40 cellular contexts compared by ENCODE assay signal in the genomic region with DNA sequence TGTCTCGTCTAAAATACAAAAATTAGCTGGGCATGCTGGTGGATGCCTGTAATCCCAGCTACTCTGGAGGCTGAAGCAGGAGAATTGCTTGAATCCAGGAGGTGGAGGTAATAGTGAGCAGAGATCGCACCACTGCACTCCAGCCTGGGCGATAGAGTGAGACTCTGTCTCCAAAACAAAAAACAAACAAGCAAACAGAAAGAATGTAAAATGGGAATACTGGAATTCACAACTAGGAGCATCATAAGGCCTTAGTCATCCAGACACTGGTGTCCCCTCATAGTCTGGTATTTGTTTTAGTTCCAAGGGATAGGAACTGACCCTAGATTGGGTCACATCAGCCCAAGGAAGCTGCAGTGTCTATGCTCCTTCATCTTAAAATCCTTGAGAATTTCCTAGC.
"Had no signal": no experiment of that assay in that cellular context is flagged by ENCODE, and none has a peak within 500 bp of the region (broad histone marks: within the 10 kb centered on the region; RNA-seq: fewer than 3 reads in every experiment).

No MANE protein-coding gene starts in this region.

- H3K4me1 Mint-ChIP-seq: activated naive CD4-positive, alpha-beta T cell treated with anti-CD3 and anti-CD28 coated beads, Interleukin-2, amount 10 ng/mL, durations not matched to agents 7 days and 5 days; activated naive CD4-positive, alpha-beta T cell treated with anti-CD3 and anti-CD28 coated beads, Interleukin-2, amount 50 U/mL, for 24 hours; activated naive CD8-positive, alpha-beta T cell treated with anti-CD3 and anti-CD28 coated beads for 36 hours; activated naive CD8-positive, alpha-beta T cell treated with anti-CD3 and anti-CD28 coated beads, Interleukin-2, amount 10 ng/mL, durations not matched to agents 7 days and 5 days; activated naive CD8-positive, alpha-beta T cell treated with anti-CD3 and anti-CD28 coated beads, Interleukin-2, amount 50 U/mL, for 24 hours; activated T-helper 17 cell treated with anti-CD3 and anti-CD28 coated beads, Interleukin-2, amount 50 U/mL, for 72 hours; brain; central memory CD8-positive, alpha-beta T cell had no signal

- H3K4me1 ChIP-seq: adrenal gland, ascending aorta, body of pancreas, breast epithelium had no signal

- H3K36me3 ChIP-seq: adrenal gland, ascending aorta, brain microvascular endothelial cell, breast epithelium, cardiac muscle cell had no signal

- H3K9me3 ChIP-seq: adrenal gland, ascending aorta, body of pancreas, breast epithelium had no signal

- H3K4me3 ChIP-seq: adrenal gland, ascending aorta, body of pancreas, breast epithelium, cardiac muscle cell had no signal

- H3K9me3 Mint-ChIP-seq: activated naive CD8-positive, alpha-beta T cell treated with anti-CD3 and anti-CD28 coated beads for 36 hours; activated naive CD8-positive, alpha-beta T cell treated with anti-CD3 and anti-CD28 coated beads, Interleukin-2, amount 10 ng/mL, durations not matched to agents 7 days and 5 days; brain had no signal

- DNase-seq: activated effector memory CD4-positive, alpha-beta T cell treated with anti-CD3 and anti-CD28 coated beads, Interleukin-2, amount 50 U/mL, for 16 hours; activated effector memory CD4-positive, alpha-beta T cell treated with Interleukin-2 at 50 U/mL for 16 hours; activated gamma-delta T cell; activated gamma-delta T cell treated with Interleukin-2 at 50 U/mL for 16 hours; activated naive CD4-positive, alpha-beta T cell; activated naive CD4-positive, alpha-beta T cell treated with anti-CD3 and anti-CD28 coated beads for 36 hours; activated naive CD4-positive, alpha-beta T cell treated with anti-CD3 and anti-CD28 coated beads, Interleukin-2, amount 10 ng/mL, durations not matched to agents 7 days and 5 days; activated naive CD4-positive, alpha-beta T cell treated with anti-CD3 and anti-CD28 coated beads, Interleukin-2, amount 50 U/mL, for 16 hours; activated naive CD4-positive, alpha-beta T cell treated with Interleukin-2 at 50 U/mL for 16 hours; activated naive CD8-positive, alpha-beta T cell treated with anti-CD3 and anti-CD28 coated beads for 36 hours; activated naive CD8-positive, alpha-beta T cell treated with anti-CD3 and anti-CD28 coated beads, Interleukin-2, amount 10 ng/mL, durations not matched to agents 7 days and 5 days; activated naive CD8-positive, alpha-beta T cell treated with anti-CD3 and anti-CD28 coated beads, Interleukin-2, amount 50 U/mL, for 24 hours; activated T-cell treated with anti-CD3 and anti-CD28 coated beads, Interleukin-2, amount 50 U/mL, for 1 hour; activated T-cell treated with anti-CD3 and anti-CD28 coated beads, Interleukin-2, amount 50 U/mL, for 24 hours; activated T-cell treated with anti-CD3 and anti-CD28 coated beads, Interleukin-2, amount 50 U/mL, for 4 hours; activated T-cell treated with anti-CD3 and anti-CD28 coated beads, Interleukin-2, amount 50 U/mL, for 48 hours; activated T-cell treated with anti-CD3 and anti-CD28 coated beads, Interleukin-2, amount 50 U/mL, for 72 hours; adrenal gland; amniotic stem cell; amygdala; anterior cingulate cortex; aorta; body of pancreas; brain microvascular endothelial cell; caudate nucleus; central memory CD4-positive, alpha-beta T cell; cerebellar nuclear complex had no signal

- H3K4me3 Mint-ChIP-seq: activated naive CD4-positive, alpha-beta T cell treated with anti-CD3 and anti-CD28 coated beads for 36 hours; activated naive CD4-positive, alpha-beta T cell treated with anti-CD3 and anti-CD28 coated beads, Interleukin-2, amount 10 ng/mL, durations not matched to agents 7 days and 5 days; activated naive CD4-positive, alpha-beta T cell treated with anti-CD3 and anti-CD28 coated beads, Interleukin-2, amount 50 U/mL, for 24 hours; activated naive CD8-positive, alpha-beta T cell; activated naive CD8-positive, alpha-beta T cell treated with anti-CD3 and anti-CD28 coated beads for 36 hours; activated naive CD8-positive, alpha-beta T cell treated with anti-CD3 and anti-CD28 coated beads, Interleukin-2, amount 10 ng/mL, durations not matched to agents 7 days and 5 days; activated naive CD8-positive, alpha-beta T cell treated with anti-CD3 and anti-CD28 coated beads, Interleukin-2, amount 50 U/mL, for 24 hours; activated T-cell treated with anti-CD3 and anti-CD28 coated beads, Interleukin-2, amount 50 U/mL, for 24 hours; activated T-cell treated with anti-CD3 and anti-CD28 coated beads, Interleukin-2, amount 50 U/mL, for 4 hours; activated T-cell treated with anti-CD3 and anti-CD28 coated beads, Interleukin-2, amount 50 U/mL, for 72 hours; activated T-helper 1 cell treated with anti-CD3 and anti-CD28 coated beads, Interleukin-12 subunit alpha, Interleukin-12 subunit beta, Interleukin-2, Interleukin-4 antibody, amounts not matched to agents 30 ng/mL and 10 ng/mL and 1 ng/mL, durations not matched to agents 14 hours and 24 hours and 36 hours; activated T-helper 17 cell treated with anti-CD3 and anti-CD28 coated beads, Interleukin-2, amount 50 U/mL, for 72 hours; brain; central memory CD8-positive, alpha-beta T cell had no signal

- H3K27ac Mint-ChIP-seq: activated naive CD4-positive, alpha-beta T cell treated with anti-CD3 and anti-CD28 coated beads for 36 hours; activated naive CD4-positive, alpha-beta T cell treated with anti-CD3 and anti-CD28 coated beads, Interleukin-2, amount 10 ng/mL, durations not matched to agents 7 days and 5 days; activated naive CD4-positive, alpha-beta T cell treated with anti-CD3 and anti-CD28 coated beads, Interleukin-2, amount 50 U/mL, for 24 hours; activated naive CD4-positive, alpha-beta T cell treated with anti-CD3 and anti-CD28 coated beads, Interleukin-2, amount 50 U/mL, for 72 hours; activated naive CD8-positive, alpha-beta T cell; activated naive CD8-positive, alpha-beta T cell treated with anti-CD3 and anti-CD28 coated beads for 36 hours; activated naive CD8-positive, alpha-beta T cell treated with anti-CD3 and anti-CD28 coated beads, Interleukin-2, amount 10 ng/mL, durations not matched to agents 7 days and 5 days; activated naive CD8-positive, alpha-beta T cell treated with anti-CD3 and anti-CD28 coated beads, Interleukin-2, amount 50 U/mL, for 24 hours; activated T-cell treated with anti-CD3 and anti-CD28 coated beads, Interleukin-2, amount 50 U/mL, for 24 hours; activated T-cell treated with anti-CD3 and anti-CD28 coated beads, Interleukin-2, amount 50 U/mL, for 72 hours; activated T-helper 1 cell treated with anti-CD3 and anti-CD28 coated beads, Interleukin-12 subunit alpha, Interleukin-12 subunit beta, Interleukin-2, Interleukin-4 antibody, amounts not matched to agents 30 ng/mL and 10 ng/mL and 1 ng/mL, durations not matched to agents 14 hours and 24 hours and 36 hours; activated T-helper 17 cell treated with anti-CD3 and anti-CD28 coated beads, Interleukin-2, amount 50 U/mL, for 72 hours; activated T-helper 2 cell treated with anti-CD3 and anti-CD28 coated beads, Interferon-gamma antibody, Interleukin-2, Interleukin-4, amounts not matched to agents 10 μg/mL and 5 μg/mL and 100 μg/mL, durations not matched to agents 14 hours and 24 hours and 36 hours; brain had no signal

- H3K27me3 ChIP-seq: adrenal gland, ascending aorta, body of pancreas, brain microvascular endothelial cell, breast epithelium, cardiac muscle cell had no signal

- ATAC-seq: activated naive CD4-positive, alpha-beta T cell treated with anti-CD3 and anti-CD28 coated beads, Interleukin-2, amount 50 U/mL, for 72 hours; activated naive CD8-positive, alpha-beta T cell treated with anti-CD3 and anti-CD28 coated beads, Interleukin-2, amount 50 U/mL, for 24 hours; activated T-cell treated with anti-CD3 and anti-CD28 coated beads, Interleukin-2, amount 50 U/mL, for 4 hours; activated T-cell treated with anti-CD3 and anti-CD28 coated beads, Interleukin-2, amount 50 U/mL, for 72 hours; activated T-helper 17 cell treated with anti-CD3 and anti-CD28 coated beads, Interleukin-2, amount 50 U/mL, for 72 hours; body of pancreas had no signal

- H3K27me3 Mint-ChIP-seq: activated naive CD4-positive, alpha-beta T cell treated with anti-CD3 and anti-CD28 coated beads, Interleukin-2, amount 10 ng/mL, durations not matched to agents 7 days and 5 days; activated naive CD4-positive, alpha-beta T cell treated with anti-CD3 and anti-CD28 coated beads, Interleukin-2, amount 50 U/mL, for 24 hours; activated naive CD8-positive, alpha-beta T cell; activated naive CD8-positive, alpha-beta T cell treated with anti-CD3 and anti-CD28 coated beads for 36 hours; activated naive CD8-positive, alpha-beta T cell treated with anti-CD3 and anti-CD28 coated beads, Interleukin-2, amount 10 ng/mL, durations not matched to agents 7 days and 5 days; activated naive CD8-positive, alpha-beta T cell treated with anti-CD3 and anti-CD28 coated beads, Interleukin-2, amount 50 U/mL, for 24 hours; activated T-cell treated with anti-CD3 and anti-CD28 coated beads, Interleukin-2, amount 50 U/mL, for 24 hours; activated T-helper 17 cell treated with anti-CD3 and anti-CD28 coated beads, Interleukin-2, amount 50 U/mL, for 72 hours; central memory CD8-positive, alpha-beta T cell had no signal

- H3K36me3 Mint-ChIP-seq: activated naive CD4-positive, alpha-beta T cell treated with anti-CD3 and anti-CD28 coated beads, Interleukin-2, amount 10 ng/mL, durations not matched to agents 7 days and 5 days; activated naive CD4-positive, alpha-beta T cell treated with anti-CD3 and anti-CD28 coated beads, Interleukin-2, amount 50 U/mL, for 24 hours; activated naive CD4-positive, alpha-beta T cell treated with anti-CD3 and anti-CD28 coated beads, Interleukin-2, amount 50 U/mL, for 72 hours; activated naive CD8-positive, alpha-beta T cell; activated naive CD8-positive, alpha-beta T cell treated with anti-CD3 and anti-CD28 coated beads for 36 hours; activated naive CD8-positive, alpha-beta T cell treated with anti-CD3 and anti-CD28 coated beads, Interleukin-2, amount 10 ng/mL, durations not matched to agents 7 days and 5 days; brain had no signal

- FAIRE-seq: astrocyte, bronchial epithelial cell had no signal

- H3K27ac ChIP-seq: adrenal gland, ascending aorta, body of pancreas, brain microvascular endothelial cell, breast epithelium, cardiac muscle cell had no signal
